Comparison of ENCODE assay signal across 8 cellular contexts in genomic region chr4:121951570-121952110, GRCh38. TPM values are rescaled to one million over a fixed set of nuclear protein-coding genes. Genes with fewer than 3 reads are reported as not detected.
DNase-seq lines count a peak whose midpoint lies in the region; ATAC-seq, FAIRE-seq and TF ChIP-seq lines count a peak whose summit lies in the region.

TSS of gene TRPC3 (minus strand) at chr4:121952060. CDS start at chr4:121951680, 380 bp downstream.

- H3K27ac Mint-ChIP-seq in activated T-helper 17 cell treated with anti-CD3 and anti-CD28 coated beads, Interleukin-2, amount 50 U/mL, for 72 hours = no peak within 1 kb of the TSS

- peak within 1 kb of the TSS; percentile 88 for H3K4me3 Mint-ChIP-seq in activated T-helper 17 cell treated with anti-CD3 and anti-CD28 coated beads, Interleukin-2, amount 50 U/mL, for 72 hours

- peaks cover 7% of the 10 kb centered on the region for H3K27me3 Mint-ChIP-seq in activated T-helper 17 cell treated with anti-CD3 and anti-CD28 coated beads, Interleukin-2, amount 50 U/mL, for 72 hours

- DNase-seq in COLO668 (lab: John Stamatoyannopoulos, UW; ENCODE audit: unreplicated experiment) (peak; percentile 54), NB4 (ENCODE audit: low read depth) (peak; percentile 18), frontal cortex (ENCODE audit: low spot score in 2 of 2) (peak; percentile 48 to 54), omental fat pad (ENCODE audit: low spot score) (no peak), H4 (ENCODE audit: low spot score) (no peak), NCI-H187 treated with DMSO at 0.1 percent for 48 hours (lab: John Stamatoyannopoulos, UW) (no peak)

- no peaks in the 10 kb centered on the region for H3K36me3 Mint-ChIP-seq in activated T-helper 17 cell treated with anti-CD3 and anti-CD28 coated beads, Interleukin-2, amount 50 U/mL, for 72 hours (ENCODE audit: low read depth)

- TF ChIP-seq POLR2A in NB4 (IDR thresholded peaks at IDR 0.05; ENCODE audit: extremely low read depth, insufficient read length) = no peak

- peak; percentile 35 for ATAC-seq in GM21526 (IDR thresholded peaks at IDR 0.05; ENCODE audit: low FRiP score, unreplicated experiment)
- peak; percentile 54 for ATAC-seq in activated T-helper 17 cell treated with anti-CD3 and anti-CD28 coated beads, Interleukin-2, amount 50 U/mL, for 72 hours (replicated peaks)
- ATAC-seq in omental fat pad (ENCODE audit: low FRiP score) = peak; percentile 40

- no peak within 1 kb of the TSS for H3K4me3 ChIP-seq in NB4 (ENCODE audit: low read depth, low read length)

- H3K4me1 Mint-ChIP-seq in activated T-helper 17 cell treated with anti-CD3 and anti-CD28 coated beads, Interleukin-2, amount 50 U/mL, for 72 hours = no peaks in the 10 kb centered on the region

- FAIRE-seq in frontal cortex (lab: Jason Lieb, UNC) = no peak

- no peaks in the 10 kb centered on the region for H3K9me3 Mint-ChIP-seq in activated T-helper 17 cell treated with anti-CD3 and anti-CD28 coated beads, Interleukin-2, amount 50 U/mL, for 72 hours

- TF ChIP-seq CTCF in NB4 (IDR thresholded peaks at IDR 0.05; ENCODE audit: low read depth, low read length) (no peak), omental fat pad (IDR thresholded peaks at IDR 0.05) (no peak)

RNA-seq across cellular contexts. Expression of gene TRPC3, which starts in this region (rescaled TPM):
- total RNA-seq in activated T-helper 17 cell treated with anti-CD3 and anti-CD28 coated beads, Interleukin-2, amount 50 U/mL, for 72 hours = under 1 TPM; 0.53 to 0.95 TPM
- 9.4 TPM for total RNA-seq in frontal cortex
- 1 to 10 TPM in 3 of 4 donors, under 1 TPM in 1; 0.65 to 2.7 (median 1.3) TPM for total RNA-seq in omental fat pad
- 0.55 and 2.3 TPM in 2 replicates for total RNA-seq in H4 (2014; rRNA removed; shearing (Covaris generic))

Comparison
In these comparisons a context has a peak if more than half of its experiments do, and no peak if none do; other contexts are left out.
1. Peak in ATAC-seq in activated T-helper 17 cell treated with anti-CD3 and anti-CD28 coated beads, Interleukin-2, amount 50 U/mL, for 72 hours; RNA of the gene not detected or under 1 TPM.
2. DNase-seq: peak in COLO668 (single experiment), NB4 (single experiment) and frontal cortex (2 of 2); none in omental fat pad (single experiment), H4 (single experiment) and NCI-H187 treated with DMSO at 0.1 percent for 48 hours (single experiment).
3. Peak in every context shown above with its lines, with median percentiles within 50 percentile points of each other: ATAC-seq.